In the genomic region with DNA sequence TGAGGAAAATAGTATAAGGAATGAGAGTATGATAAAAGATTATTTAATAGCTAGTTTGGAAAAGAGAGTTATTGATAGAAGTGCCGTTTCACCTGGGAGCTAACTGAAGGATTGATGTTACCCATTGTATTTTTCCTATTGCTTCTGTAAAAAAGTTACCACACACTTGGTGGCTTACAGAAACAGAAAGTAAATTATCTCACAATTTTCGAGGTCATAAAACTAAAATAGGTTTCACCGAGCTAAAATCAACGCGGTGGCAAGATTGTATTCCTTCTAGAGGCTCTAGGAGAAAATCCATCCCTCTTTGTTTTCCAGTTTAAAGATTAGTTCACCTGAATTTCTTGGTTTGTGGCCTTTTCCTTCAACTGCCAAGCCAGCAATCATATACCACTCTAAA, we compare ENCODE assay signal across 25 cellular contexts. TPM values are rescaled to one million over a fixed set of nuclear protein-coding genes. Genes with fewer than 3 reads are reported as not detected.
"Had no signal": no experiment of that assay in that cellular context is flagged by ENCODE, and none has a peak within 500 bp of the region (broad histone marks: within the 10 kb centered on the region; RNA-seq: fewer than 3 reads in every experiment).

No MANE protein-coding gene starts in this region.

- H3K9me3 ChIP-seq: lower lobe of right lung, neutrophil, ovary, right atrium auricular region, right lobe of liver, stomach, thoracic aorta, tibial artery, upper lobe of right lung had no signal

- H3K27me3 ChIP-seq: hepatocyte, neutrophil, ovary, right atrium auricular region, right lobe of liver, stomach, tibial artery had no signal

- H3K4me2 ChIP-seq: hepatocyte had no signal

- H3K4me3 Mint-ChIP-seq: naive thymus-derived CD8-positive, alpha-beta T cell; nephron; neural crest cell; stimulated activated naive B cell treated with anti-CD40 and anti-IgM and Interleukin-4, amounts not matched to agents 10 μg/mL and 1 μg/mL and 100 μg/mL, for 72 hours had no signal

- H3K27me3 Mint-ChIP-seq: naive thymus-derived CD8-positive, alpha-beta T cell; progenitor cell of endocrine pancreas; stimulated activated naive B cell treated with anti-CD40 and anti-IgM and Interleukin-4, amounts not matched to agents 10 μg/mL and 1 μg/mL and 100 μg/mL, for 72 hours had no signal

- H3K27ac Mint-ChIP-seq: naive thymus-derived CD8-positive, alpha-beta T cell; nephron; progenitor cell of endocrine pancreas; stimulated activated naive B cell treated with anti-CD40 and anti-IgM and Interleukin-4, amounts not matched to agents 10 μg/mL and 1 μg/mL and 100 μg/mL, for 72 hours had no signal

- H3K4me3 ChIP-seq: hepatocyte, lower lobe of right lung, ovary, right atrium auricular region, right lobe of liver, stomach, thoracic aorta, tibial artery, upper lobe of right lung had no signal

- H2AFZ ChIP-seq: hepatocyte had no signal

- H3K36me3 Mint-ChIP-seq: naive thymus-derived CD8-positive, alpha-beta T cell; stimulated activated naive B cell treated with anti-CD40 and anti-IgM and Interleukin-4, amounts not matched to agents 10 μg/mL and 1 μg/mL and 100 μg/mL, for 72 hours had no signal

- H3K79me2 ChIP-seq: hepatocyte had no signal

- DNase-seq: islet precursor cell; lower lobe of right lung; mammary epithelial cell; mesenchymal stem cell; naive thymus-derived CD8-positive, alpha-beta T cell; occipital lobe; ovary; right lobe of liver; stimulated activated CD4-positive, alpha-beta T cell treated with anti-CD3 and anti-CD28 coated beads, Interleukin-12 subunit alpha, Interleukin-12 subunit beta, amount 100 ng/mL, for 4 hours; stimulated activated CD4-positive, alpha-beta T cell treated with anti-CD3 and anti-CD28 coated beads, Interleukin-15, amount 100 ng/mL, for 24 hours; stimulated activated CD4-positive, alpha-beta T cell treated with anti-CD3 and anti-CD28 coated beads, Interleukin-2, amount 100 ng/mL, for 24 hours; stimulated activated CD4-positive, alpha-beta T cell treated with anti-CD3 and anti-CD28 coated beads, Interleukin-4, amount 100 ng/mL, for 1 hour; stimulated activated naive B cell treated with anti-CD40 and anti-IgM and Interleukin-4, amounts not matched to agents 10 μg/mL and 1 μg/mL and 100 μg/mL, for 72 hours; stimulated activated naive CD8-positive, alpha-beta T cell treated with anti-CD3 and anti-CD28 coated beads, Interleukin-15, Interleukin-2, amounts not matched to agents 100 U/mL and 50 U/mL, for 24 hours; stomach; tibial artery; trophoblast cell; upper lobe of right lung had no signal

- ATAC-seq: lower lobe of right lung; naive thymus-derived CD8-positive, alpha-beta T cell; right lobe of liver; stimulated activated naive B cell treated with anti-CD40 and anti-IgM and Interleukin-4, amounts not matched to agents 10 μg/mL and 1 μg/mL and 100 μg/mL, for 72 hours; stimulated activated naive CD8-positive, alpha-beta T cell treated with anti-CD3 and anti-CD28 coated beads, Interleukin-15, Interleukin-2, amounts not matched to agents 100 U/mL and 50 U/mL, for 24 hours; upper lobe of right lung had no signal

- H3K27ac ChIP-seq: hepatocyte, lower lobe of right lung, neutrophil, ovary, right atrium auricular region, right lobe of liver, stomach, thoracic aorta, tibial artery, upper lobe of right lung had no signal

- H3K4me1 ChIP-seq: lower lobe of right lung, right atrium auricular region, right lobe of liver, stomach, tibial artery, upper lobe of right lung had no signal

- H3K4me1 Mint-ChIP-seq: naive thymus-derived CD8-positive, alpha-beta T cell; nephron; neural crest cell; stimulated activated naive B cell treated with anti-CD40 and anti-IgM and Interleukin-4, amounts not matched to agents 10 μg/mL and 1 μg/mL and 100 μg/mL, for 72 hours had no signal

- H3K36me3 ChIP-seq: lower lobe of right lung, neutrophil, ovary, right atrium auricular region, right lobe of liver, stomach, thoracic aorta, tibial artery, upper lobe of right lung had no signal

- H3K9me3 Mint-ChIP-seq: nephron; neural crest cell; stimulated activated naive B cell treated with anti-CD40 and anti-IgM and Interleukin-4, amounts not matched to agents 10 μg/mL and 1 μg/mL and 100 μg/mL, for 72 hours had no signal

RNA-seq across cellular contexts. Expression of a gene that starts 11.1 kb away (rescaled TPM):
- total RNA-seq: naive thymus-derived CD8-positive, alpha-beta T cell; right lobe of liver had no signal
- polyA plus RNA-seq: naive thymus-derived CD8-positive, alpha-beta T cell had no signal
